8 cellular contexts compared by ENCODE assay signal in genomic region chr11:615453-616319, GRCh38. TPM values are rescaled to one million over a fixed set of nuclear protein-coding genes. Genes with fewer than 3 reads are reported as not detected.
DNase-seq lines count a peak whose midpoint lies in the region; TF ChIP-seq lines count a peak whose summit lies in the region.

Gene IRF7 (minus strand): TSS chr11:615950. CDS start chr11:615364, 586 bp downstream.

- 12% methylated on average over 24 of the region's 67 CpGs for WGBS in suprapubic skin

- peaks cover 13% of the 10 kb centered on the region for H3K36me3 Mint-ChIP-seq in activated naive CD4-positive, alpha-beta T cell treated with anti-CD3 and anti-CD28 coated beads, Interleukin-2, amount 10 ng/mL, durations not matched to agents 7 days and 5 days

- H3K9me3 ChIP-seq in Loucy (ENCODE audit: insufficient read depth, low read depth, low read length) (no peaks in the 10 kb centered on the region), suprapubic skin (no peaks in the 10 kb centered on the region)

- H3K9me2 ChIP-seq in Loucy (replicated peaks; ENCODE audit: low read depth, low read length) = no peaks in the 10 kb centered on the region

- CTCF ChIA-PET in activated naive CD4-positive, alpha-beta T cell treated with anti-CD3 and anti-CD28 coated beads, Interleukin-2, amount 10 ng/mL, durations not matched to agents 7 days and 5 days (lab: Charles Lee) = interaction anchor here (0.8 kb wide), 1 partner anchor 61 kb away, joined by 3 read pairs; no protein-coding TSS in a partner anchor

- DNase-seq in EH (ENCODE audit: low read depth) = peak; percentile 94
- DNase-seq in GOT3 (lab: John Stamatoyannopoulos, UW) = peak; percentile 36
- DNase-seq in SK-N-DZ (ENCODE audit: low spot score) = peak; percentile 74
- peak; percentile 94 for DNase-seq in activated naive CD4-positive, alpha-beta T cell treated with anti-CD3 and anti-CD28 coated beads, Interleukin-2, amount 10 ng/mL, durations not matched to agents 7 days and 5 days
- peak; percentile 88 for DNase-seq in germinal center (ENCODE audit: low spot score)
- peak; percentile 59 for DNase-seq in occipital lobe (lab: John Stamatoyannopoulos, UW)
- peak; percentile 98 to 99 for DNase-seq in suprapubic skin (ENCODE audit: low spot score in 2 of 2)

- peaks cover 26% of the 10 kb centered on the region; the same call in 1 of the 2 replicates for H3K36me3 ChIP-seq in Loucy (ENCODE audit: insufficient read depth, low read length)
- H3K36me3 ChIP-seq in suprapubic skin = peaks cover 27% of the 10 kb centered on the region

- peak within 1 kb of the TSS; percentile 96 for H3K27ac Mint-ChIP-seq in activated naive CD4-positive, alpha-beta T cell treated with anti-CD3 and anti-CD28 coated beads, Interleukin-2, amount 10 ng/mL, durations not matched to agents 7 days and 5 days

- H3K9ac ChIP-seq in Loucy (ENCODE audit: low read depth, low read length, poor library complexity, severe bottlenecking) = peak within 1 kb of the TSS; percentile 69

- H3K4me1 Mint-ChIP-seq in activated naive CD4-positive, alpha-beta T cell treated with anti-CD3 and anti-CD28 coated beads, Interleukin-2, amount 10 ng/mL, durations not matched to agents 7 days and 5 days = peaks cover 24% of the 10 kb centered on the region

- peak within 1 kb of the TSS; percentile 89 for H3K4me3 Mint-ChIP-seq in activated naive CD4-positive, alpha-beta T cell treated with anti-CD3 and anti-CD28 coated beads, Interleukin-2, amount 10 ng/mL, durations not matched to agents 7 days and 5 days

- H3K4me1 ChIP-seq in Loucy (ENCODE audit: insufficient read depth, low read length, poor library complexity, severe bottlenecking) (peaks cover 4% of the 10 kb centered on the region), suprapubic skin (peaks cover 51% of the 10 kb centered on the region)

- peak within 1 kb of the TSS; percentile 92 for H3K4me2 ChIP-seq in Loucy (ENCODE audit: low read depth, low read length, poor library complexity, severe bottlenecking)

- no peaks in the 10 kb centered on the region for H3F3A ChIP-seq in Loucy (ENCODE audit: low read depth)

- no peak for TF ChIP-seq EP300 in suprapubic skin (IDR thresholded peaks at IDR 0.05)

- peak within 1 kb of the TSS; percentile 78; the same call in 1 of the 2 replicates for H2AFZ ChIP-seq in Loucy (ENCODE audit: low read length)

- no peaks in the 10 kb centered on the region for H3K27me3 ChIP-seq in Loucy (ENCODE audit: insufficient read depth, low read length, poor library complexity, severe bottlenecking)
- H3K27me3 ChIP-seq in suprapubic skin = no peaks in the 10 kb centered on the region

- TF ChIP-seq CTCF in Loucy (conservative IDR thresholded peaks at IDR 0.05; ENCODE audit: low read length) (no peak), suprapubic skin (IDR thresholded peaks at IDR 0.05) (no peak)

- H3K27ac ChIP-seq in suprapubic skin = peak within 1 kb of the TSS; percentile 86

- TF ChIP-seq POLR2A in suprapubic skin (IDR thresholded peaks at IDR 0.05) = peak; percentile 19 to 85

- H3K27me3 Mint-ChIP-seq in activated naive CD4-positive, alpha-beta T cell treated with anti-CD3 and anti-CD28 coated beads, Interleukin-2, amount 10 ng/mL, durations not matched to agents 7 days and 5 days = peaks cover 11% of the 10 kb centered on the region

- H3K4me3 ChIP-seq in Loucy (ENCODE audit: low read length, poor library complexity, severe bottlenecking) (peak within 1 kb of the TSS; percentile 82), suprapubic skin (peak within 1 kb of the TSS; percentile 79)

- H4K20me1 ChIP-seq in Loucy (ENCODE audit: insufficient read depth, low read length, poor library complexity, severe bottlenecking) = peaks cover 13% of the 10 kb centered on the region

- H3K79me2 ChIP-seq in Loucy (ENCODE audit: insufficient read depth, low read length) = no peaks in the 10 kb centered on the region

- H3K9me3 Mint-ChIP-seq in activated naive CD4-positive, alpha-beta T cell treated with anti-CD3 and anti-CD28 coated beads, Interleukin-2, amount 10 ng/mL, durations not matched to agents 7 days and 5 days = no peaks in the 10 kb centered on the region

RNA-seq across cellular contexts. Expression of gene IRF7, which starts in this region (rescaled TPM):
- polyA plus RNA-seq in SK-N-DZ (2014; cell fraction: cytosol; rRNA removed) = 5.7 and 5.8 TPM in 2 replicates
- polyA plus RNA-seq in SK-N-DZ (2014; cell fraction: nucleus; rRNA removed) = 31.0 and 33.5 TPM in 2 replicates
- total RNA-seq in occipital lobe (7.6 TPM), suprapubic skin (10 to 100 TPM; 20.9 to 34.0 (median 26.6) TPM)

Comparison
In these comparisons a context has a peak if more than half of its experiments do, and no peak if none do; other contexts are left out.
1. Peak in every context shown above with its lines: DNase-seq, H3K4me3 ChIP-seq and H3K27ac ChIP-seq.
2. DNase-seq: peak in every context shown above with its lines; median percentile 98 in suprapubic skin; 94 in EH; 94 in activated naive CD4-positive, alpha-beta T cell treated with anti-CD3 and anti-CD28 coated beads, Interleukin-2, amount 10 ng/mL, durations not matched to agents 7 days and 5 days; 88 in germinal center; 74 in SK-N-DZ; 59 in occipital lobe; 36 in GOT3.